In the genomic region with DNA sequence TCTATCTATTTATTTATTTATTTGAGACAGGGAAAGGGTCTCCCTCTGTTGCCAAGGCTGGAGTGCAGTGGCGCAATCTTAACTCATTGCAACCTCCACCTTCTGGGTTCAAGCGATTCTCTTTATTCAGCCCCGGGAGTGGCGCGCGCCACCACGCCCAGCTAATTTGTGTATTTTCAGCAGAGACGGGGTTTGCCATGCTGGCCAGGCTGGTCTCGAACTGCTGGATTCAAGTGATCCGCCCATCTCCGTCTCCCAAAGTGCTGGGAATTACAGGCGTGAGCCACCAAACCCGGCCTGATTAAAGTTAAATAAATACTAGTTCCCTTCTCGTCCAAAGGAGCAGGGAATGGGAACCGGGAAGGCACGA, we compare ENCODE assay signal across 8 cellular contexts. TPM values are rescaled to one million over a fixed set of nuclear protein-coding genes. Genes with fewer than 3 reads are reported as not detected.
A peak's percentile ranks its signal among the peaks of the same experiment; 100 is the strongest.
DNase-seq lines count a peak whose midpoint lies in the region; ATAC-seq and TF ChIP-seq lines count a peak whose summit lies in the region.

No MANE protein-coding gene starts in this region.

- H3K36me3 Mint-ChIP-seq in chondrocyte (ENCODE audit: low read depth) = no peaks in the 10 kb centered on the region

- H3K27ac ChIP-seq in KMS-11 (peak overlapping the region; percentile 80), muscle layer of duodenum (ENCODE audit: low read length) (peak overlapping the region; percentile 60)

- no peaks in the 10 kb centered on the region for H3K27me3 Mint-ChIP-seq in chondrocyte (ENCODE audit: low read depth)

- H3K4me2 ChIP-seq in KMS-11 = peak overlapping the region; percentile 51

- H3K9ac ChIP-seq in KMS-11 = peak overlapping the region; percentile 85; the same call in 1 of the 2 replicates

- DNase-seq in AG04449 (ENCODE audit: low read depth, low spot score) (no peak), chondrocyte (ENCODE audit: low spot score) (no peak), NCI-H146 (lab: John Stamatoyannopoulos, UW) (no peak), DMS114 treated with DMSO at 0.1 percent for 48 hours (lab: John Stamatoyannopoulos, UW; ENCODE audit: unreplicated experiment) (no peak)

- no peaks in the 10 kb centered on the region for H3K9me3 ChIP-seq in muscle layer of duodenum (ENCODE audit: control insufficient read depth in 1 of 2, low read length in 2 of 2)

- H3K4me3 ChIP-seq in AG04449 (ENCODE audit: low read depth, low read length) = peak overlapping the region; percentile 46
- H3K4me3 ChIP-seq in KMS-11 (IDR thresholded peaks at IDR 0.05; ENCODE audit: insufficient read depth, low read depth, low read length) = no peak overlapping the region
- H3K4me3 ChIP-seq in muscle layer of duodenum (ENCODE audit: low read depth in 1 of 2, low read length in 2 of 2) = peak overlapping the region; percentile 33 to 88

- ATAC-seq in GM19035 (IDR thresholded peaks at IDR 0.05; ENCODE audit: unreplicated experiment) (no peak), HG02938 (IDR thresholded peaks at IDR 0.05; ENCODE audit: unreplicated experiment) (no peak)

- H3K9me3 Mint-ChIP-seq in chondrocyte (ENCODE audit: low read depth) = no peaks in the 10 kb centered on the region

- peak overlapping the region; percentile 83 for H3K27ac Mint-ChIP-seq in chondrocyte (ENCODE audit: unreplicated experiment)

- H3K36me3 ChIP-seq in KMS-11 (ENCODE audit: insufficient read depth) (no peaks in the 10 kb centered on the region), muscle layer of duodenum (ENCODE audit: control insufficient read depth in 1 of 2, insufficient read depth in 2 of 2, low read length in 2 of 2) (peaks cover 0 to 3% of the 10 kb centered on the region in 2 donors)

- CTCF ChIA-PET in AG04449 (lab: Yijun Ruan, JAX) = interaction anchor here (0.8 to 6.5 kb wide), 15 partner anchors 10 to 176 kb away, joined by 3 to 83 read pairs (median 8); partner anchors contain the start of genes AAMP, CATIP, PNKD and TMBIM1

- peaks cover 18% of the 10 kb centered on the region for H3K4me1 ChIP-seq in KMS-11 (ENCODE audit: low read depth, poor library complexity, severe bottlenecking)
- H3K4me1 ChIP-seq in muscle layer of duodenum (ENCODE audit: control insufficient read depth in 1 of 2, insufficient read depth in 2 of 2, low read length in 2 of 2) = peaks cover 0 to 12% of the 10 kb centered on the region in 2 donors

- peaks cover 25% of the 10 kb centered on the region for H3K4me1 Mint-ChIP-seq in chondrocyte (ENCODE audit: low read depth)

- H3K27me3 ChIP-seq in KMS-11 (ENCODE audit: insufficient read depth, low read depth) (no peaks in the 10 kb centered on the region), muscle layer of duodenum (ENCODE audit: low read depth, low read length) (no peaks in the 10 kb centered on the region)

- 0 out of 2 replicates have a peak, but pooled peaks cover 3% of the 10 kb centered on the region for H3K79me2 ChIP-seq in KMS-11 (ENCODE audit: insufficient read depth, low read depth)

- peak overlapping the region; percentile 74 for H3K4me3 Mint-ChIP-seq in chondrocyte (ENCODE audit: unreplicated experiment)

- H4K20me1 ChIP-seq in KMS-11 (ENCODE audit: insufficient read depth) = no peaks in the 10 kb centered on the region

- TF ChIP-seq CTCF in AG04449 (IDR thresholded peaks at IDR 0.05; ENCODE audit: insufficient read depth, low read length, missing control alignments) (no peak), KMS-11 (conservative IDR thresholded peaks at IDR 0.05; ENCODE audit: low read depth, low read length) (no peak), chondrocyte (IDR thresholded peaks at IDR 0.05) (no peak)

- POLR2A ChIA-PET in AG04449 (lab: Yijun Ruan, JAX) = interaction anchor here (1.7 to 2.0 kb wide), 2 partner anchors 11 to 124 kb away, joined by 6 to 11 read pairs; no protein-coding TSS in a partner anchor

- peak overlapping the region; percentile 78 for H2AFZ ChIP-seq in KMS-11 (ENCODE audit: low read depth)

RNA-seq across cellular contexts. Expression of gene CTDSP1, which starts 4.2 kb away (rescaled TPM):
- 85.0 to 97.8 TPM (median 95.3 TPM) in 3 replicates for total RNA-seq in chondrocyte

RNA-seq across cellular contexts. Expression of gene SLC11A1, which starts 13.4 kb away (rescaled TPM):
- total RNA-seq in chondrocyte = 0.08 to 0.15 TPM (median 0.10 TPM) in 3 replicates

RNA-seq across cellular contexts. Expression of gene VIL1, which starts 23.5 kb away (rescaled TPM):
- not detected in 3 replicates for total RNA-seq in chondrocyte

RNA-seq across cellular contexts. Expression of gene CATIP, which starts 38.8 kb away (rescaled TPM):
- total RNA-seq in chondrocyte = not detected in 3 replicates
